1 cellular context compared by ENCODE assay signal in genomic region chr10:6208781-6209235, GRCh38.
TF ChIP-seq lines count a peak whose summit lies in the region.

No MANE protein-coding gene starts in this region.

TF ChIP-seq in IMR-90, 13 proteins besides CTCF, POLR2A, EP300 and RAD21:
- TF ChIP-seq MXI1 (IDR thresholded peaks at IDR 0.05; ENCODE audit: borderline replicate concordance, low read depth, low read length) (no peak), USF2 (IDR thresholded peaks at IDR 0.05; ENCODE audit: low read depth, low read length) (no peak), SMC3 (IDR thresholded peaks at IDR 0.05; ENCODE audit: low read depth, low read length) (no peak), CEBPB (IDR thresholded peaks at IDR 0.05; ENCODE audit: low read depth, low read length) (no peak), BHLHE40 (IDR thresholded peaks at IDR 0.05; ENCODE audit: low read depth, low read length) (no peak), FOS (IDR thresholded peaks at IDR 0.05; ENCODE audit: low read depth, low read length) (no peak)
TF ChIP-seq in IMR-90: peak in this region for 0.
